14 cellular contexts compared by ENCODE assay signal in genomic region chr12:132185698-132186097, GRCh38. TPM values are rescaled to one million over a fixed set of nuclear protein-coding genes. Genes with fewer than 3 reads are reported as not detected.
A peak's percentile ranks its signal among the peaks of the same experiment; 100 is the strongest.
DNase-seq lines count a peak whose midpoint lies in the region; ATAC-seq and TF ChIP-seq lines count a peak whose summit lies in the region.
"Had no signal": no experiment of that assay in that cellular context is flagged by ENCODE, and none has a peak within 500 bp of the region (broad histone marks: within the 10 kb centered on the region; RNA-seq: fewer than 3 reads in every experiment).

No MANE protein-coding gene starts in this region.

- H3K4me1 ChIP-seq in BLaER1 treated with 17β-estradiol and CSF1 and Interleukin-3, amounts not matched to agents 10 nM and 100 nM, result peaks cover 44 to 95% (median 89%) of the 10 kb centered on the region in 10 experiments
- H3K4me1 ChIP-seq in DND-41 (ENCODE audit: insufficient read depth, low read length) (peaks cover 21% of the 10 kb centered on the region), mononuclear cell (ENCODE audit: insufficient read depth, low read length) (peaks cover 40% of the 10 kb centered on the region)

- H3K27me3 Mint-ChIP-seq in activated T-cell treated with anti-CD3 and anti-CD28 coated beads, Interleukin-2, amount 50 U/mL, for 72 hours (ENCODE audit: low read depth), result peaks cover 7% of the 10 kb centered on the region

- H3K36me3 ChIP-seq in BLaER1 treated with 17β-estradiol and CSF1 and Interleukin-3, amounts not matched to agents 10 nM and 100 nM, result no peaks in the 10 kb centered on the region
- H3K36me3 ChIP-seq in DND-41 (ENCODE audit: insufficient read depth, low read length), result no peaks in the 10 kb centered on the region
- H3K36me3 ChIP-seq: pancreas had no signal

- peak overlapping the region; percentile 74 to 88 for H3K4me3 Mint-ChIP-seq in activated T-cell treated with anti-CD3 and anti-CD28 coated beads, Interleukin-2, amount 50 U/mL, for 72 hours
- H3K4me3 Mint-ChIP-seq: mesothelial cell of epicardium had no signal

- peaks cover 35% of the 10 kb centered on the region for H3K4me1 Mint-ChIP-seq in activated T-cell treated with anti-CD3 and anti-CD28 coated beads, Interleukin-2, amount 50 U/mL, for 72 hours (ENCODE audit: low read depth)

- H3K9me3 Mint-ChIP-seq in activated T-cell treated with anti-CD3 and anti-CD28 coated beads, Interleukin-2, amount 50 U/mL, for 72 hours, result no peaks in the 10 kb centered on the region
- H3K9me3 Mint-ChIP-seq: mesothelial cell of epicardium had no signal

- no peaks in the 10 kb centered on the region for H3K27me3 ChIP-seq in BLaER1 treated with 17β-estradiol and CSF1 and Interleukin-3, amounts not matched to agents 10 nM and 100 nM
- H3K27me3 ChIP-seq in DND-41 (ENCODE audit: insufficient read depth, low read length, poor library complexity) (peaks cover 25% of the 10 kb centered on the region), mononuclear cell (ENCODE audit: insufficient read depth, low read length) (no peaks in the 10 kb centered on the region)
- H3K27me3 ChIP-seq: pancreas had no signal

- no peaks in the 10 kb centered on the region for H3K9me3 ChIP-seq in BLaER1 treated with 17β-estradiol and CSF1 and Interleukin-3, amounts not matched to agents 10 nM and 100 nM (replicated peaks in 1 of 11)
- H3K9me3 ChIP-seq in DND-41 (ENCODE audit: insufficient read depth, low read length, severe bottlenecking) (no peaks in the 10 kb centered on the region), mononuclear cell (ENCODE audit: low read depth, low read length) (no peaks in the 10 kb centered on the region)
- H3K9me3 ChIP-seq: pancreas had no signal

- peak overlapping the region; percentile 94 to 100 (median 98) for H3K4me2 ChIP-seq in BLaER1 treated with 17β-estradiol and CSF1 and Interleukin-3, amounts not matched to agents 10 nM and 100 nM
- no peak overlapping the region for H3K4me2 ChIP-seq in DND-41 (ENCODE audit: insufficient read depth, low read length)

- H3K4me3 ChIP-seq in BLaER1 treated with 17β-estradiol and CSF1 and Interleukin-3, amounts not matched to agents 10 nM and 100 nM, result peak overlapping the region; percentile 47 to 75 (median 69); a peak in 17 of 20 replicates
- H3K4me3 ChIP-seq in DND-41 (ENCODE audit: low read depth in 1 of 2, low read length in 2 of 2), result no peak overlapping the region
- H3K4me3 ChIP-seq in mononuclear cell (ENCODE audit: low read length), result peak overlapping the region; percentile 17
- H3K4me3 ChIP-seq: pancreas had no signal

- H2AFZ ChIP-seq in DND-41 (ENCODE audit: low read depth, low read length), result no peak overlapping the region

- H3K27ac ChIP-seq in BLaER1 treated with 17β-estradiol and CSF1 and Interleukin-3, amounts not matched to agents 10 nM and 100 nM, result peak overlapping the region; percentile 21 to 87 (median 74); a peak in 21 of 22 replicates
- no peak overlapping the region for H3K27ac ChIP-seq in DND-41 (ENCODE audit: low read length)
- H3K27ac ChIP-seq: pancreas had no signal

- H3K79me2 ChIP-seq in DND-41 (ENCODE audit: insufficient read depth, low read length), result no peaks in the 10 kb centered on the region

- H3K27ac Mint-ChIP-seq in activated T-cell treated with anti-CD3 and anti-CD28 coated beads, Interleukin-2, amount 50 U/mL, for 72 hours, result peak overlapping the region; percentile 91
- H3K27ac Mint-ChIP-seq: mesothelial cell of epicardium had no signal

- no peak for TF ChIP-seq CTCF in DND-41 (IDR thresholded peaks at IDR 0.05; ENCODE audit: borderline replicate concordance, extremely low read depth, low read length, poor library complexity, severe bottlenecking)

- peak; percentile 19 for DNase-seq in DND-41
- DNase-seq in activated T-cell treated with anti-CD3 and anti-CD28 coated beads, Interleukin-2, amount 50 U/mL, for 72 hours, result no peak
- DNase-seq in NCI-H510A treated with DMSO at 0.1 percent for 48 hours (lab: John Stamatoyannopoulos, UW), result no peak
- no peak for DNase-seq in NCI-H1048 (lab: John Stamatoyannopoulos, UW)
- DNase-seq: EL, NCI-H1694, NCI-H524, small intestine had no signal

- peak overlapping the region; percentile 23 to 83 (median 70) for H3K9ac ChIP-seq in BLaER1 treated with 17β-estradiol and CSF1 and Interleukin-3, amounts not matched to agents 10 nM and 100 nM
- no peak overlapping the region for H3K9ac ChIP-seq in DND-41 (ENCODE audit: low read depth, low read length)

- H4K20me1 ChIP-seq in BLaER1 treated with 17β-estradiol and CSF1 and Interleukin-3, amounts not matched to agents 10 nM and 100 nM, result peaks cover 0 to 10% (median 0%) of the 10 kb centered on the region in 11 experiments; a peak in 6 of 22 replicates
- H4K20me1 ChIP-seq in DND-41 (ENCODE audit: insufficient read depth, low read length), result no peaks in the 10 kb centered on the region

- no peaks in the 10 kb centered on the region for H3K36me3 Mint-ChIP-seq in activated T-cell treated with anti-CD3 and anti-CD28 coated beads, Interleukin-2, amount 50 U/mL, for 72 hours (ENCODE audit: insufficient read depth in 2 of 2)
- H3K36me3 Mint-ChIP-seq: mesothelial cell of epicardium had no signal

- no peak for ATAC-seq in DND-41 (ENCODE audit: insufficient read depth, low read depth)
- no peak for ATAC-seq in activated T-cell treated with anti-CD3 and anti-CD28 coated beads, Interleukin-2, amount 50 U/mL, for 72 hours (replicated peaks in 1 of 2)
- no peak for ATAC-seq in GM18511 (IDR thresholded peaks at IDR 0.05; ENCODE audit: unreplicated experiment)
- ATAC-seq: activated CD4-positive, CD25-positive, alpha-beta regulatory T cell treated with anti-CD3 and anti-CD28 coated beads, Interleukin-2, amount 50 U/mL, for 24 hours; pancreas had no signal

RNA-seq across cellular contexts. Expression of gene NOC4L, which starts 41.4 kb away (rescaled TPM):
- 10 to 100 TPM; 19.4 to 21.2 TPM for total RNA-seq in activated T-cell treated with anti-CD3 and anti-CD28 coated beads, Interleukin-2, amount 50 U/mL, for 72 hours
- 3.3 TPM for total RNA-seq in mononuclear cell

RNA-seq across cellular contexts. Expression of gene DDX51, which starts 41.6 kb away (rescaled TPM):
- total RNA-seq in activated T-cell treated with anti-CD3 and anti-CD28 coated beads, Interleukin-2, amount 50 U/mL, for 72 hours, result 10 to 100 TPM; 18.3 to 23.4 TPM
- 14.8 TPM for total RNA-seq in mononuclear cell

Comparison
In these comparisons a context has a peak if more than half of its experiments do, and no peak if none do; other contexts are left out.
1. H3K4me3 ChIP-seq: peak in BLaER1 treated with 17β-estradiol and CSF1 and Interleukin-3, amounts not matched to agents 10 nM and 100 nM (10 of 10) and mononuclear cell (single experiment); none in DND-41 (0 of 2).